8 cellular contexts compared by ENCODE assay signal in the genomic region with DNA sequence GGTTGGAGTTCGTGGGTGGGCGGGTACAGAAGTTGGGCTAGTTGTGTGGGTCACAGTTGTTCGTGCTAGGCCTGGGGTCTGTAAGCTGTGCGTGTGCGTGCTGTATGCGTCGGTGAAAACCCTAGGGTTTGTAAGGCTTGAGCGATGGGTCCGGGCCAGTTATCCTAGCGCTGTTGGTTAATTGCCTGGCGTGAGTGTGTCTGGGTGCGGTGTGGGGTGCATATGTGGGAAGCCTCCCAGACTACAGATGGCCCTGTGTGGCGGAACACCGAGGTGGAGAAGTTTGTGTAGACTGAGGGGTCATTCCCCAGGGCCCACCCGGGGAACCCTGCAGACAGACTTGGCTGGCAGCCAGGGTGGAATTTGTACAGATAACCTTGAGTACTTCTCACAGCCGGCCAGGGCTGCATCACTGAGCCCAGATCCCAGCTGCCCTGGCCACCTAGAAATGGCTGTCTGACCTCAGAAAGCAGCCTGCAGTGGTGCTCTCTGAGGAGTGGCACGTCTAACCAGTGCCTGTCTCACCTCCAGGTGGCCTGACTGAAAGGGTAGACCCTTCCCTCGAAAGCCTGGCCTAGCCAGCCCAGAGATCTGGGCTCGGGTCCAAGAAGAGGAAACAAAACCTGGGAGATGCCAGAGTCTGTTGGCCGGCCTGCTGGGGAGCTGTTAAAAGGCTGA. TPM values are rescaled to one million over a fixed set of nuclear protein-coding genes. Genes with fewer than 3 reads are reported as not detected.
DNase-seq lines count a peak whose midpoint lies in the region; ATAC-seq, FAIRE-seq and TF ChIP-seq lines count a peak whose summit lies in the region.

No MANE protein-coding gene starts in this region.

- no peak for ATAC-seq in CD4-positive, alpha-beta T cell (ENCODE audit: poor library complexity)
- ATAC-seq in GM12878, result peak; percentile 20

- H3K79me2 ChIP-seq in GM12878 (ENCODE audit: control insufficient read depth, insufficient read depth, low read length), result peaks cover 54% of the 10 kb centered on the region

- H3K27ac Mint-ChIP-seq in CD4-positive, alpha-beta T cell, result peak overlapping the region; percentile 97

- peak overlapping the region; percentile 100 for H3K27ac ChIP-seq in CD4-positive, alpha-beta T cell (ENCODE audit: low read depth, low read length)
- peak overlapping the region; percentile 96 for H3K27ac ChIP-seq in GM12878 (ENCODE audit: control insufficient read depth, insufficient read depth)
- no peak overlapping the region for H3K27ac ChIP-seq in iPS-20b (ENCODE audit: low read length)
- no peak overlapping the region for H3K27ac ChIP-seq in skeletal muscle tissue (ENCODE audit: low read depth, low read length)

- TSS peak; percentile 65 for BruUV-seq in GM12878 (replicated peaks; lab: Mats Ljungman, UMichigan)

- no peak for TF ChIP-seq POLR2A in GM12878 (IDR thresholded peaks at IDR 0.05; ENCODE audit: low read depth, low read length)

- intact Hi-C loops in CD4-positive, alpha-beta T cell (cut with DNase I, micrococcal nuclease), result loop anchor here in 1 of 2 experiments (2.0 kb wide), 2 partner anchors 20 to 524 kb away; no protein-coding TSS in a partner anchor
- intact Hi-C loops in GM12878 (cut with micrococcal nuclease; ENCODE audit: unreplicated experiment), result loop anchor here (2.0 to 10.0 kb wide), 2 partner anchors 20 to 110 kb away; no protein-coding TSS in a partner anchor

- H3K9ac ChIP-seq in GM12878 (ENCODE audit: control insufficient read depth, insufficient read depth, low read length) (peak overlapping the region; percentile 97), iPS-20b (ENCODE audit: low read depth, low read length) (peak overlapping the region; percentile 91), skeletal muscle tissue (ENCODE audit: low read depth in 1 of 3, low read length in 3 of 3) (peak overlapping the region; percentile 16 to 51 (median 33))

- WGBS in GM12878 (ENCODE audit: insufficient coverage, insufficient replicate concordance, low lambda C conversion rate, missing lambda C conversion rate), result 4% methylated on average over 20 of the region's 20 CpGs

- no peaks in the 10 kb centered on the region for H3K27me3 ChIP-seq in CD4-positive, alpha-beta T cell (ENCODE audit: control insufficient read depth, insufficient read depth, low read length)
- H3K27me3 ChIP-seq in GM12878 (replicated peaks in 1 of 2; ENCODE audit: control insufficient read depth in 2 of 2, insufficient read depth in 2 of 2, low read length in 1 of 2) (no peaks in the 10 kb centered on the region), iPS-20b (ENCODE audit: insufficient read depth, low read length) (no peaks in the 10 kb centered on the region), skeletal muscle tissue (ENCODE audit: control insufficient read depth in 3 of 3, insufficient read depth in 3 of 3, low read length in 3 of 3) (peaks cover 0 to 27% (median 15%) of the 10 kb centered on the region in 3 donors)

- H3K27me3 Mint-ChIP-seq in CD4-positive, alpha-beta T cell, result no peaks in the 10 kb centered on the region

- POLR2A ChIA-PET in CD4-positive, alpha-beta T cell (lab: Charles Lee), result interaction anchor here (0.8 to 8.2 kb wide), 10 partner anchors 10 to 833 kb away, joined by 3 to 121 read pairs (median 11); partner anchors contain the start of genes RAB5IF, RBM39 and SLA2
- POLR2A ChIA-PET in GM12878 (lab: Charles Lee), result interaction anchor here (0.7 to 10.1 kb wide), 8 partner anchors 10 to 1199 kb away, joined by 3 to 87 read pairs (median 16); partner anchors contain the start of genes RAB5IF and RBL1

- H3K9me3 Mint-ChIP-seq in CD4-positive, alpha-beta T cell, result no peaks in the 10 kb centered on the region

- peaks cover 46% of the 10 kb centered on the region for H3K4me1 Mint-ChIP-seq in CD4-positive, alpha-beta T cell (ENCODE audit: low read depth)

- no peak for FAIRE-seq in GM12878 (lab: Jason Lieb, UNC)

- DNase-seq in CD4-positive, alpha-beta T cell, result no peak
- DNase-seq in HCEC 1CT, result peak; percentile 13
- peak; percentile 91 for DNase-seq in NCI-H69 (lab: John Stamatoyannopoulos, UW)
- no peak for DNase-seq in GM12878 (ENCODE audit: low read depth, low spot score)
- DNase-seq in GF-D8 (lab: John Stamatoyannopoulos, UW), result no peak
- no peak for DNase-seq in occipital lobe (lab: John Stamatoyannopoulos, UW)

- TF ChIP-seq RAD21 in GM12878 (IDR thresholded peaks at IDR 0.05; ENCODE audit: insufficient read depth, low read depth, low read length), result no peak

- in situ Hi-C loops in GM12878 (cut with MboI), result no loop called here

- peak overlapping the region; percentile 94 for H3K4me2 ChIP-seq in GM12878 (ENCODE audit: control insufficient read depth, insufficient read depth)

- H3K4me3 Mint-ChIP-seq in CD4-positive, alpha-beta T cell, result peak overlapping the region; percentile 90

- CTCF ChIA-PET in CD4-positive, alpha-beta T cell (lab: Charles Lee), result interaction anchor here (0.7 to 8.5 kb wide), 5 partner anchors 13 to 158 kb away, joined by 3 to 57 read pairs (median 3); partner anchors contain the start of gene RAB5IF
- CTCF ChIA-PET in GM12878 (lab: Yijun Ruan, JAX), result interaction anchor here (1.2 to 9.0 kb wide), 4 partner anchors 10 to 27 kb away, joined by 3 to 94 read pairs (median 42); partner anchors contain the start of gene RAB5IF

- peaks cover 38% of the 10 kb centered on the region for H3K36me3 Mint-ChIP-seq in CD4-positive, alpha-beta T cell (ENCODE audit: low read depth)

- H3K36me3 ChIP-seq in GM12878 (ENCODE audit: control insufficient read depth in 2 of 2, insufficient read depth in 2 of 2, low read length in 1 of 2) (peaks cover 12 to 13% of the 10 kb centered on the region in 2 experiments; a peak in 3 of 4 replicates), iPS-20b (ENCODE audit: insufficient read depth, low read depth, low read length) (peaks cover 18% of the 10 kb centered on the region), skeletal muscle tissue (ENCODE audit: control insufficient read depth in 3 of 3, insufficient read depth in 3 of 3, low read length in 3 of 3) (peaks cover 3 to 11% (median 4%) of the 10 kb centered on the region in 3 donors)

- RAD21 ChIA-PET in GM12878 (lab: Charles Lee; ENCODE audit: unreplicated experiment), result interaction anchor here (0.8 to 9.0 kb wide), 6 partner anchors 13 to 260 kb away, joined by 3 to 93 read pairs (median 8); partner anchors contain the start of gene RAB5IF

- TF ChIP-seq EP300 in GM12878 (IDR thresholded peaks at IDR 0.05; ENCODE audit: borderline replicate concordance in 1 of 2, control insufficient read depth in 1 of 2, low read depth in 2 of 2, low read length in 2 of 2), result no peak

- H4K20me1 ChIP-seq in GM12878 (ENCODE audit: control insufficient read depth, insufficient read depth), result peaks cover 8% of the 10 kb centered on the region; the same call in 1 of the 2 replicates

- peak overlapping the region; percentile 94 for H3K4me3 ChIP-seq in GM12878
- peak overlapping the region; percentile 87 for H3K4me3 ChIP-seq in iPS-20b (ENCODE audit: low read length)
- H3K4me3 ChIP-seq in skeletal muscle tissue (ENCODE audit: low read length in 3 of 3), result peak overlapping the region; percentile 43 to 66 (median 65)

- TF ChIP-seq CTCF in CD4-positive, alpha-beta T cell (IDR thresholded peaks at IDR 0.05), result no peak
- TF ChIP-seq CTCF in GM12878 (IDR thresholded peaks at IDR 0.05 in 2 of 3, conservative IDR thresholded peaks at IDR 0.05 in 1 of 3; ENCODE audit: control insufficient read depth in 2 of 3, extremely low read depth in 1 of 3, insufficient read depth in 1 of 3, low read depth in 3 of 3, low read length in 3 of 3), result 0 out of 6 replicates have a peak, but pooled peaks of 1 of the 3 experiments have one; percentile 1

- H2AFZ ChIP-seq in GM12878 (ENCODE audit: control insufficient read depth, low read depth, low read length), result no peak overlapping the region

- SMC1A ChIA-PET in GM12878 (lab: Charles Lee; ENCODE audit: uncharacterized antibody, unreplicated experiment), result interaction anchor here (0.6 to 8.2 kb wide), 7 partner anchors 9 to 892 kb away, joined by 3 to 98 read pairs (median 4); partner anchors contain the start of gene RAB5IF

- H3K9me3 ChIP-seq in CD4-positive, alpha-beta T cell (ENCODE audit: control insufficient read depth, low read length), result no peaks in the 10 kb centered on the region
- H3K9me3 ChIP-seq in GM12878 (replicated peaks; ENCODE audit: control insufficient read depth, insufficient read depth, low read length) (no peaks in the 10 kb centered on the region), iPS-20b (ENCODE audit: insufficient read depth, low read depth, low read length) (no peaks in the 10 kb centered on the region), skeletal muscle tissue (ENCODE audit: control insufficient read depth in 3 of 3, low read length in 3 of 3) (no peaks in the 10 kb centered on the region)

- peaks cover 5% of the 10 kb centered on the region for H3K4me1 ChIP-seq in GM12878 (ENCODE audit: control insufficient read depth, insufficient read depth, low read length)
- H3K4me1 ChIP-seq in iPS-20b (ENCODE audit: insufficient read depth, low read length), result peaks cover 28% of the 10 kb centered on the region; the same call in 1 of the 2 replicates
- peaks cover 10 to 17% (median 13%) of the 10 kb centered on the region in 3 donors for H3K4me1 ChIP-seq in skeletal muscle tissue (ENCODE audit: control insufficient read depth in 3 of 3, insufficient read depth in 3 of 3, low read length in 3 of 3)

RNA-seq across cellular contexts. Expression of gene TGIF2, which starts 1.8 kb away (rescaled TPM):
- total RNA-seq in CD4-positive, alpha-beta T cell, result 10 to 100 TPM; 29.2 to 34.5 TPM
- total RNA-seq in GM12878 (2013; cell fraction: nucleolus; rRNA removed), result 46.2 and 48.0 TPM in 2 replicates
- 37.2 and 38.7 TPM in 2 replicates for total RNA-seq in GM12878 (2014; rRNA removed)
- 24.9 and 27.3 TPM in 2 replicates for total RNA-seq in GM12878 (2014; rRNA removed; fragmentation: Illumina TruSeq; extraction: Trizol)
- 43.5 and 47.1 TPM in 2 replicates for total RNA-seq in GM12878 (2021)
- polyA plus RNA-seq in GM12878 (2011; ENCODE audit: low read depth), result 8.9 TPM
- 31.1 and 36.1 TPM in 2 replicates for polyA plus RNA-seq in GM12878 (2011; rRNA removed)
- polyA plus RNA-seq in GM12878 (2011; cell fraction: cytosol; rRNA removed), result 42.5 and 47.7 TPM in 2 replicates
- 23.6 and 25.1 TPM in 2 replicates for polyA plus RNA-seq in GM12878 (2011; cell fraction: nucleus; rRNA removed)
- 15.7 and 21.9 TPM in 2 replicates for polyA plus RNA-seq in GM12878 (2012)
- 40.6 and 51.9 TPM in 2 replicates for polyA plus RNA-seq in GM12878 (2014; fragmentation: Illumina TruSeq; extraction: Trizol)
- 10 to 100 TPM; 13.1 to 26.4 TPM for polyA plus RNA-seq in GM12878 (2014; fragmentation: Nextera tagmentation; extraction: Ambion mirVana)
- polyA plus RNA-seq in GM12878 (2014; rRNA removed), result 37.7 and 40.4 TPM in 2 replicates
- 10 to 100 TPM; 26.4 to 38.0 TPM for polyA plus RNA-seq in GM12878 (2016; fragmentation: Nextera tagmentation; extraction: Ambion mirVana)
- polyA minus RNA-seq in GM12878 (2011; rRNA and poly(A)+ RNA removed), result 27.0 and 54.7 TPM in 2 replicates
- polyA minus RNA-seq in GM12878 (2011; cell fraction: cytosol; rRNA and poly(A)+ RNA removed), result 22.9 and 28.1 TPM in 2 replicates
- 7.1 and 14.4 TPM in 2 replicates for polyA minus RNA-seq in GM12878 (2011; cell fraction: nucleus; rRNA and poly(A)+ RNA removed)
- 20.4 TPM for total RNA-seq in skeletal muscle tissue
- 11.5 TPM for total RNA-seq in occipital lobe

RNA-seq across cellular contexts. Expression of gene RAB5IF, which starts 30.4 kb away (rescaled TPM):
- total RNA-seq in CD4-positive, alpha-beta T cell, result 10 to 100 TPM; 62.6 to 74.8 TPM
- total RNA-seq in GM12878 (2013; cell fraction: nucleolus; rRNA removed), result 15.9 and 18.4 TPM in 2 replicates
- total RNA-seq in GM12878 (2014; rRNA removed) (85.3 and 94.7 TPM in 2 replicates), GM12878 (2014; rRNA removed; fragmentation: Illumina TruSeq; extraction: Trizol) (79.8 and 82.5 TPM in 2 replicates), GM12878 (2021) (94.4 and 98.8 TPM in 2 replicates), skeletal muscle tissue (47.5 TPM), occipital lobe (25.0 TPM)
- 94.3 TPM for polyA plus RNA-seq in GM12878 (2011; ENCODE audit: low read depth)
- polyA plus RNA-seq in GM12878 (2011; rRNA removed) (140 and 147 TPM in 2 replicates), GM12878 (2014; fragmentation: Illumina TruSeq; extraction: Trizol) (83.1 and 88.7 TPM in 2 replicates), GM12878 (2014; fragmentation: Nextera tagmentation; extraction: Ambion mirVana) (10 to 100 TPM; 19.4 to 62.9 TPM), GM12878 (2014; rRNA removed) (114 and 119 TPM in 2 replicates), GM12878 (2016; fragmentation: Nextera tagmentation; extraction: Ambion mirVana) (100 to 1,000 TPM; 243 to 246 TPM)
- 117 and 123 TPM in 2 replicates for polyA plus RNA-seq in GM12878 (2011; cell fraction: cytosol; rRNA removed)
- polyA plus RNA-seq in GM12878 (2011; cell fraction: nucleus; rRNA removed), result 63.1 and 68.7 TPM in 2 replicates
- polyA plus RNA-seq in GM12878 (2012), result 53.8 and 69.0 TPM in 2 replicates
- 41.8 and 45.5 TPM in 2 replicates for polyA minus RNA-seq in GM12878 (2011; rRNA and poly(A)+ RNA removed)
- 20.6 and 25.0 TPM in 2 replicates for polyA minus RNA-seq in GM12878 (2011; cell fraction: cytosol; rRNA and poly(A)+ RNA removed)
- 10.2 and 15.5 TPM in 2 replicates for polyA minus RNA-seq in GM12878 (2011; cell fraction: nucleus; rRNA and poly(A)+ RNA removed)

RNA-seq across cellular contexts. Expression of gene MYL9, which starts 33.9 kb away (rescaled TPM):
- total RNA-seq in CD4-positive, alpha-beta T cell, result not detected
- 0.22 TPM in 1 of 2 replicates, not detected in the other for total RNA-seq in GM12878 (2013; cell fraction: nucleolus; rRNA removed)
- total RNA-seq in GM12878 (2014; rRNA removed) (0.11 and 0.28 TPM in 2 replicates), GM12878 (2014; rRNA removed; fragmentation: Illumina TruSeq; extraction: Trizol) (0.37 and 0.54 TPM in 2 replicates), GM12878 (2021) (1.6 and 1.7 TPM in 2 replicates), skeletal muscle tissue (5.7 TPM), occipital lobe (0.78 TPM)
- polyA plus RNA-seq in GM12878 (2011; ENCODE audit: low read depth), result 0.88 TPM
- polyA plus RNA-seq in GM12878 (2011; rRNA removed) (not detected in 2 replicates), GM12878 (2014; fragmentation: Illumina TruSeq; extraction: Trizol) (0.66 TPM in 1 of 2 replicates, not detected in the other), GM12878 (2014; fragmentation: Nextera tagmentation; extraction: Ambion mirVana) (not detected), GM12878 (2014; rRNA removed) (0.56 and 0.64 TPM in 2 replicates), GM12878 (2016; fragmentation: Nextera tagmentation; extraction: Ambion mirVana) (under 1 TPM; 0.62 to 0.63 TPM)
- polyA plus RNA-seq in GM12878 (2011; cell fraction: cytosol; rRNA removed), result 0.03 TPM in 2 replicates
- not detected in 2 replicates for polyA plus RNA-seq in GM12878 (2011; cell fraction: nucleus; rRNA removed)
- polyA plus RNA-seq in GM12878 (2012), result 2.5 and 2.7 TPM in 2 replicates
- not detected in 2 replicates for polyA minus RNA-seq in GM12878 (2011; rRNA and poly(A)+ RNA removed)
- polyA minus RNA-seq in GM12878 (2011; cell fraction: cytosol; rRNA and poly(A)+ RNA removed), result not detected in 2 replicates
- not detected in 2 replicates for polyA minus RNA-seq in GM12878 (2011; cell fraction: nucleus; rRNA and poly(A)+ RNA removed)

Comparison
In these comparisons a context has a peak if more than half of its experiments do, and no peak if none do; other contexts are left out.
1. DNase-seq: peak in HCEC 1CT (single experiment) and NCI-H69 (single experiment); none in CD4-positive, alpha-beta T cell (0 of 10), GM12878 (single experiment), GF-D8 (single experiment) and occipital lobe (single experiment).
2. H3K27ac ChIP-seq: peak in CD4-positive, alpha-beta T cell (single experiment) and GM12878 (single experiment); none in iPS-20b (single experiment) and skeletal muscle tissue (single experiment).
3. H3K9ac ChIP-seq: peak in every context shown above with its lines; median percentile 97 in GM12878; 91 in iPS-20b; 33 in skeletal muscle tissue.
4. Peak in every context shown above with its lines, with median percentiles within 50 percentile points of each other: H3K4me3 ChIP-seq.